ENCODE assay signal across 8 cellular contexts in the genomic region with DNA sequence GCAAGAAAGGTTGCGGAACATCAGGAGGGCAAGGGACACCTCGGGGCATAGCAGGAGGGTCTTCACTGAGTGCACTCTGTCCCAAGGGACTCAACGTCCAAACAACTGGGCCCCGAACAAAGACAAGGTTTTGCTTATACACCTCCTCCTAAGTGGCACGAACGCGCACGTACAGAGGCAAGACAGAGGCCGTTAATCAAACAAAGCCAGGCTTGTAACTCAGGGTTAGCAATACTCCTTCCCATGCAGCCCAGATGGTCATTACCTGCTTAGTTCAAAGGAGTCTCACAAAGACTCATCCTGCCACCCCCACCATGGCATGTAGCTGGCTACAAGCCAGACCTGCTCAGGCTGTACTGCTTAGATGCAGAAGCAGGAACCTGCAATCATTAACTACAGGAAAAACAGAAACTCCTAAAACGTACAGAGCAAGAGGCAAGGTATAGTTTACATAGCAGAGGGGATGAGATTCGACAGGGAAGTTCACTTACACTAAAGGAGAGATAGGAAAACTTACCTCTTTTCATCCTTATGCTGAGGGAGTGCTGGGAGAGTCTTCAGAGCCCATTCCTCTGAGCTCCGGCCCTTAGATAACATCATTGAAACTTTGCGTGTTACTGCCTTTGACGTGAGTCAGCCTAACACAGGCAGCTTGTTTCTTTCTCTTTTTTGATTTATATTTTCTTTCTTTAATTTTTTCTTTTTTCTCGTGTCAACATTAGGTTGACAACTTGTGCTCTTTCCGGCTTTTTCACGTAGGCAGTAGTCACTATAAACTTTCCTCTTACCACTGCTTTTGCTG.
DNase-seq lines count a peak whose midpoint lies in the region; ATAC-seq and TF ChIP-seq lines count a peak whose summit lies in the region.

No MANE protein-coding gene starts in this region.

- DNase-seq in GM10248 (ENCODE audit: extremely low spot score) (peak; percentile 48), NCI-H460 (ENCODE audit: extremely low read depth, low read depth) (peak; percentile 61), lung (ENCODE audit: low spot score) (peak; percentile 69), upper lobe of right lung (peak; percentile 76), foreskin melanocyte (no peak)
- DNase-seq in activated T-helper 1 cell treated with anti-CD3 and anti-CD28 coated beads, Interleukin-12 subunit alpha, Interleukin-12 subunit beta, Interleukin-2, Interleukin-4 antibody, amounts not matched to agents 30 ng/mL and 10 ng/mL and 1 ng/mL, durations not matched to agents 14 hours and 24 hours and 36 hours (ENCODE audit: low spot score): no peak

- TF ChIP-seq CTCF in GM10248 (IDR thresholded peaks at IDR 0.05; ENCODE audit: control extremely low read depth, extremely low read depth, low read depth, missing control alignments) (no peak), lung (IDR thresholded peaks at IDR 0.05; ENCODE audit: control extremely low read depth, extremely low read depth) (no peak), upper lobe of right lung (IDR thresholded peaks at IDR 0.05) (no peak)

- H3K27ac Mint-ChIP-seq in activated T-helper 1 cell treated with anti-CD3 and anti-CD28 coated beads, Interleukin-12 subunit alpha, Interleukin-12 subunit beta, Interleukin-2, Interleukin-4 antibody, amounts not matched to agents 30 ng/mL and 10 ng/mL and 1 ng/mL, durations not matched to agents 14 hours and 24 hours and 36 hours: no peak overlapping the region

- 19 to 38% methylated on average over 17 of the region's 17 CpGs for WGBS in lung, 2 donors

- H3K27me3 ChIP-seq in lung (ENCODE audit: control insufficient read depth, insufficient read depth) (no peaks in the 10 kb centered on the region), upper lobe of right lung (no peaks in the 10 kb centered on the region)

- H3K27me3 Mint-ChIP-seq in activated T-helper 1 cell treated with anti-CD3 and anti-CD28 coated beads, Interleukin-12 subunit alpha, Interleukin-12 subunit beta, Interleukin-2, Interleukin-4 antibody, amounts not matched to agents 30 ng/mL and 10 ng/mL and 1 ng/mL, durations not matched to agents 14 hours and 24 hours and 36 hours (ENCODE audit: insufficient read depth): peaks cover 42% of the 10 kb centered on the region

- intact Hi-C loops in activated T-helper 1 cell treated with anti-CD3 and anti-CD28 coated beads, Interleukin-12 subunit alpha, Interleukin-12 subunit beta, Interleukin-2, Interleukin-4 antibody, amounts not matched to agents 30 ng/mL and 10 ng/mL and 1 ng/mL, durations not matched to agents 14 hours and 24 hours and 36 hours (cut with micrococcal nuclease): loop anchor here (2.0 kb wide), 1 partner anchor 69 kb away; no protein-coding TSS in a partner anchor
- intact Hi-C loops in upper lobe of right lung (cut with DNase I): no loop called here

- peak overlapping the region; percentile 64 for H3K4me3 ChIP-seq in lung
- peak overlapping the region; percentile 58 for H3K4me3 ChIP-seq in upper lobe of right lung

- no peaks in the 10 kb centered on the region for H3K36me3 Mint-ChIP-seq in activated T-helper 1 cell treated with anti-CD3 and anti-CD28 coated beads, Interleukin-12 subunit alpha, Interleukin-12 subunit beta, Interleukin-2, Interleukin-4 antibody, amounts not matched to agents 30 ng/mL and 10 ng/mL and 1 ng/mL, durations not matched to agents 14 hours and 24 hours and 36 hours (ENCODE audit: low read depth)

- no peaks in the 10 kb centered on the region for H3K36me3 ChIP-seq in lung (ENCODE audit: control insufficient read depth in 2 of 2, insufficient read depth in 2 of 2, low read length in 2 of 2)
- no peaks in the 10 kb centered on the region for H3K36me3 ChIP-seq in upper lobe of right lung

- CTCF ChIA-PET in GM10248 (lab: Yijun Ruan, JAX): interaction anchor here (0.7 to 14.9 kb wide), 6 partner anchors 15 to 54 kb away, joined by 3 to 541 read pairs (median 4); no protein-coding TSS in a partner anchor

- no peaks in the 10 kb centered on the region for H3K9me3 ChIP-seq in lung (ENCODE audit: control insufficient read depth in 2 of 2, insufficient read depth in 1 of 2, low read length in 1 of 2)
- no peaks in the 10 kb centered on the region for H3K9me3 ChIP-seq in upper lobe of right lung

- ATAC-seq in GM21737 (IDR thresholded peaks at IDR 0.05; ENCODE audit: unreplicated experiment): peak; percentile 42
- ATAC-seq in lung (ENCODE audit: insufficient read depth, low FRiP score): peak; percentile 27
- peak; percentile 54 for ATAC-seq in upper lobe of right lung
- no peak for ATAC-seq in GM18867 (IDR thresholded peaks at IDR 0.05; ENCODE audit: unreplicated experiment)

- peaks cover 28% of the 10 kb centered on the region for H3K4me1 Mint-ChIP-seq in activated T-helper 1 cell treated with anti-CD3 and anti-CD28 coated beads, Interleukin-12 subunit alpha, Interleukin-12 subunit beta, Interleukin-2, Interleukin-4 antibody, amounts not matched to agents 30 ng/mL and 10 ng/mL and 1 ng/mL, durations not matched to agents 14 hours and 24 hours and 36 hours (ENCODE audit: low read depth)

- H3K4me3 Mint-ChIP-seq in activated T-helper 1 cell treated with anti-CD3 and anti-CD28 coated beads, Interleukin-12 subunit alpha, Interleukin-12 subunit beta, Interleukin-2, Interleukin-4 antibody, amounts not matched to agents 30 ng/mL and 10 ng/mL and 1 ng/mL, durations not matched to agents 14 hours and 24 hours and 36 hours: peak overlapping the region; percentile 90

- H3K9me3 Mint-ChIP-seq in activated T-helper 1 cell treated with anti-CD3 and anti-CD28 coated beads, Interleukin-12 subunit alpha, Interleukin-12 subunit beta, Interleukin-2, Interleukin-4 antibody, amounts not matched to agents 30 ng/mL and 10 ng/mL and 1 ng/mL, durations not matched to agents 14 hours and 24 hours and 36 hours: no peaks in the 10 kb centered on the region

- peak overlapping the region in 1 of 2 donors; percentile 87 for H3K27ac ChIP-seq in lung (ENCODE audit: low read depth in 1 of 2, low read length in 1 of 2)
- peak overlapping the region; percentile 80 for H3K27ac ChIP-seq in upper lobe of right lung

- POLR2A ChIA-PET in GM10248 (lab: Yijun Ruan, JAX): no interaction called here

- H3K4me1 ChIP-seq in lung (ENCODE audit: control insufficient read depth in 2 of 2, insufficient read depth in 2 of 2, low read length in 2 of 2): peaks cover 0 to 11% of the 10 kb centered on the region in 2 donors
- H3K4me1 ChIP-seq in upper lobe of right lung: peaks cover 13% of the 10 kb centered on the region

Comparison
In these comparisons a context has a peak if more than half of its experiments do, and no peak if none do; other contexts are left out.
1. DNase-seq: peak in GM10248 (single experiment), NCI-H460 (single experiment), lung (single experiment) and upper lobe of right lung (single experiment); none in activated T-helper 1 cell treated with anti-CD3 and anti-CD28 coated beads, Interleukin-12 subunit alpha, Interleukin-12 subunit beta, Interleukin-2, Interleukin-4 antibody, amounts not matched to agents 30 ng/mL and 10 ng/mL and 1 ng/mL, durations not matched to agents 14 hours and 24 hours and 36 hours (single experiment) and foreskin melanocyte (single experiment).